ENCODE assay signal across 11 cellular contexts in genomic region chr4:92969650-92970370, GRCh38.
DNase-seq lines count a peak whose midpoint lies in the region; ATAC-seq and TF ChIP-seq lines count a peak whose summit lies in the region.
"Had no signal": no experiment of that assay in that cellular context is flagged by ENCODE, and none has a peak within 500 bp of the region (broad histone marks: within the 10 kb centered on the region; RNA-seq: fewer than 3 reads in every experiment).

No MANE protein-coding gene starts in this region.

- H3K9me3 ChIP-seq in A673 (ENCODE audit: low read depth, low read length, poor library complexity, severe bottlenecking) (no peaks in the 10 kb centered on the region), mammary epithelial cell (replicated peaks; ENCODE audit: insufficient read depth, low read length) (no peaks in the 10 kb centered on the region), left lung (no peaks in the 10 kb centered on the region), uterus (no peaks in the 10 kb centered on the region)

- in situ Hi-C loops in mammary epithelial cell (cut with MboI; ENCODE audit: low sequenced_read_pairs in 2 of 2) = no loop called here

- no peaks in the 10 kb centered on the region for H4K20me1 ChIP-seq in mammary epithelial cell (ENCODE audit: insufficient read depth, low read length)

- intact Hi-C loops in A673 (cut with micrococcal nuclease; ENCODE audit: unreplicated experiment) = no loop called here
- intact Hi-C loops in mammary epithelial cell (cut with micrococcal nuclease) = no loop called here
- intact Hi-C loops in left lung (cut with DNase I) = no loop called here
- intact Hi-C loops in uterus (cut with DNase I; ENCODE audit: low total_unique reads) = no loop called here

- H3K79me2 ChIP-seq in mammary epithelial cell (ENCODE audit: insufficient read depth, low read length) = no peaks in the 10 kb centered on the region

- H3K4me2 ChIP-seq in mammary epithelial cell (ENCODE audit: insufficient read depth, low read depth, low read length) = peak overlapping the region; percentile 67

- H3K27me3 ChIP-seq in A673 (replicated peaks; ENCODE audit: insufficient read depth, low read depth, low read length, poor library complexity) = no peaks in the 10 kb centered on the region
- H3K27me3 ChIP-seq in mammary epithelial cell (ENCODE audit: insufficient read depth, low read length) = no peaks in the 10 kb centered on the region
- H3K27me3 ChIP-seq in left lung = no peaks in the 10 kb centered on the region
- no peaks in the 10 kb centered on the region for H3K27me3 ChIP-seq in uterus

- DNase-seq in A673 (ENCODE audit: low spot score) (peak; percentile 43), HPDE6-E6E7 (ENCODE audit: extremely low spot score) (peak; percentile 46), mammary epithelial cell (peak; percentile 80), left lung (no peak), COLO668 (lab: John Stamatoyannopoulos, UW; ENCODE audit: unreplicated experiment) (no peak), uterus (no peak), NOMO-1 treated with DMSO at 0.1 percent for 48 hours (lab: John Stamatoyannopoulos, UW; ENCODE audit: unreplicated experiment) (no peak)
- DNase-seq in activated CD8-positive, alpha-beta memory T cell treated with anti-CD3 and anti-CD28 coated beads, Interleukin-2, amount 50 U/mL, for 4 hours = no peak
- DNase-seq: activated CD8-positive, alpha-beta memory T cell treated with anti-CD3 and anti-CD28 coated beads, Interleukin-2, amount 50 U/mL, for 48 hours; CD8-positive, alpha-beta memory T cell; stimulated activated CD4-positive, alpha-beta T cell treated with anti-CD3 and anti-CD28 coated beads, Interleukin-1b, Interleukin-23, amount 100 ng/mL, for 48 hours had no signal

- no peak overlapping the region for H3K27ac ChIP-seq in A673 (ENCODE audit: low read depth, low read length, poor library complexity, severe bottlenecking)
- no peak overlapping the region for H3K27ac ChIP-seq in mammary epithelial cell (ENCODE audit: insufficient read depth, low read depth, low read length)
- peak overlapping the region in 1 of 2 donors; percentile 13 for H3K27ac ChIP-seq in left lung
- H3K27ac ChIP-seq in uterus = no peak overlapping the region

- no peaks in the 10 kb centered on the region for H3K36me3 ChIP-seq in A673 (ENCODE audit: insufficient read depth, low read length, poor library complexity, severe bottlenecking)
- no peaks in the 10 kb centered on the region for H3K36me3 ChIP-seq in mammary epithelial cell (ENCODE audit: insufficient read depth, low read length)
- H3K36me3 ChIP-seq in left lung = no peaks in the 10 kb centered on the region
- no peaks in the 10 kb centered on the region for H3K36me3 ChIP-seq in uterus

- peaks cover 14% of the 10 kb centered on the region for H3K4me1 ChIP-seq in A673 (ENCODE audit: insufficient read depth, low read length, poor library complexity, severe bottlenecking)
- peaks cover 6% of the 10 kb centered on the region for H3K4me1 ChIP-seq in mammary epithelial cell (ENCODE audit: insufficient read depth, low read length)
- H3K4me1 ChIP-seq in left lung = no peaks in the 10 kb centered on the region
- H3K4me1 ChIP-seq in uterus = no peaks in the 10 kb centered on the region

- H3K4me3 ChIP-seq in A673 (ENCODE audit: low read depth, low read length, poor library complexity, severe bottlenecking) = no peak overlapping the region
- no peak overlapping the region for H3K4me3 ChIP-seq in mammary epithelial cell (replicated peaks in 1 of 3; ENCODE audit: insufficient read depth in 1 of 3, low read depth in 2 of 3, low read length in 3 of 3)
- H3K4me3 ChIP-seq in left lung = no peak overlapping the region
- no peak overlapping the region for H3K4me3 ChIP-seq in uterus

- CTCF ChIA-PET in A673 (lab: Charles Lee) = interaction anchor here (0.5 kb wide), 1 partner anchor 563 kb away, joined by 4 read pairs; no protein-coding TSS in a partner anchor
- CTCF ChIA-PET in mammary epithelial cell (lab: Charles Lee; ENCODE audit: low non-redundant PET) = interaction anchor here (0.6 kb wide), 1 partner anchor 769 kb away, joined by 3 read pairs; no protein-coding TSS in a partner anchor

- POLR2A ChIA-PET in A673 (lab: Charles Lee; ENCODE audit: low non-redundant PET) = no interaction called here

- H3K9ac ChIP-seq in mammary epithelial cell (ENCODE audit: insufficient read depth, low read length) = no peak overlapping the region

- dilution Hi-C loops in mammary epithelial cell (cut with HindIII; ENCODE audit: low sequenced_read_pairs) = no loop called here

- BruUV-seq in A673 (replicated peaks; lab: Mats Ljungman, UMichigan) (no TSS peak), mammary epithelial cell (replicated peaks; lab: Mats Ljungman, UMichigan) (no TSS peak)

- TF ChIP-seq POLR2A in uterus (IDR thresholded peaks at IDR 0.05) = no peak

- 32% methylated on average over 4 of the region's 4 CpGs for WGBS in mammary epithelial cell (ENCODE audit: low coverage, missing lambda C conversion rate)

- H2AFZ ChIP-seq in mammary epithelial cell (ENCODE audit: low read depth, low read length) = no peak overlapping the region

- ATAC-seq in left lung = peak; percentile 97

- TF ChIP-seq CTCF in A673 (conservative IDR thresholded peaks at IDR 0.05; ENCODE audit: low read depth, low read length) (no peak), mammary epithelial cell (conservative IDR thresholded peaks at IDR 0.05 in 1 of 2, IDR thresholded peaks at IDR 0.05 in 1 of 2; ENCODE audit: extremely low read depth in 1 of 2, insufficient read depth in 1 of 2, low read depth in 1 of 2, low read length in 2 of 2) (no peak), left lung (IDR thresholded peaks at IDR 0.05) (no peak), uterus (IDR thresholded peaks at IDR 0.05) (no peak)

Comparison
In these comparisons a context has a peak if more than half of its experiments do, and no peak if none do; other contexts are left out.
1. DNase-seq: peak in A673 (single experiment), HPDE6-E6E7 (single experiment) and mammary epithelial cell (single experiment); none in left lung (0 of 2), COLO668 (single experiment), activated CD8-positive, alpha-beta memory T cell treated with anti-CD3 and anti-CD28 coated beads, Interleukin-2, amount 50 U/mL, for 4 hours (single experiment), uterus (0 of 2) and NOMO-1 treated with DMSO at 0.1 percent for 48 hours (single experiment).